1 cellular context compared by ENCODE assay signal in the genomic region with DNA sequence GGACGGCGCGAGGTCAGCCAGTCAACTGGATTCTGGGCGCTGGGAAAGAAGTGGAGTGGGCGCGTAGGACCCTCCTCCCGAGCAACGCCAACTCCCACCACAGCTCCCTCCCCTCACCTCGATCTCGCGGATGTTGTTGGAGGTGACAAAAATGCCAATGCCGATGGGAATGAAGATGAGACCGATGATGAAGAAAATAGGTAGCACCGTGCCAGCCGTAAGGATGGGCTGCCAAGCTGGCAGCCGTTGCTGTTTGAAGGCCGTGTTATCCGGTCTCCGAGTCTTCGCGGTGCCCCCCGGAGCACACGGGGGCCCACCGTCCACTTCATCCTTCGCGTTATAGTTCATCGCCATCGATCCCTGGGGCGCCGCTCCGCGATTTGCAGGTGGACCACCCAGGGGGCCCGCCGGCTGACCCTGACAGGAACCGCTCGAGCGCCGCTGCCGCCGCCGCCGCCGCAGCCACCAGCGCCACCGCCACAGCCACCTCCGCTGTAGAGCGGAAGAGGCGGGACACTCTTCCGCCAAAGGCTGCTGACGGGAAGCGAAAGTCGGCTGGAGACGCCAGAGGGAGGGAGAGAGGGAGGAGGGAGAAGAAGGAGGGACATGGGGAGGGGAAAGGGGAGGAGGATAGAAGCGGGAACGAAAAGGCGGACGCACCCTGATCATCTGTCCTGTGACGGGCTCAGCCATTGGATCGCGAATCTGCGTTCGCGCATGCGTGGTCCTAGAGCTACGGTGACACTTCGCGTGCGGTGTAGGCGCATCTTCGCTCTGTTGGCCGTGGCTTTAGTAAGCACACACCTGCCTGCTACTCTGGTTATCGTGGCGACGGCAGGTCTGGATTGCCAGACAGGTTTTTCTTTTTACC.
TF ChIP-seq lines count a peak whose summit lies in the region.

A gene (minus strand): TSS at position 508 of the 871 bp plus-strand sequence. CDS start 154 bp downstream, at position 354.

TF ChIP-seq in HepG2, 621 proteins besides CTCF, POLR2A, EP300 and RAD21 (continued from another document and continues in another):
- TF ChIP-seq, protein P1, sequence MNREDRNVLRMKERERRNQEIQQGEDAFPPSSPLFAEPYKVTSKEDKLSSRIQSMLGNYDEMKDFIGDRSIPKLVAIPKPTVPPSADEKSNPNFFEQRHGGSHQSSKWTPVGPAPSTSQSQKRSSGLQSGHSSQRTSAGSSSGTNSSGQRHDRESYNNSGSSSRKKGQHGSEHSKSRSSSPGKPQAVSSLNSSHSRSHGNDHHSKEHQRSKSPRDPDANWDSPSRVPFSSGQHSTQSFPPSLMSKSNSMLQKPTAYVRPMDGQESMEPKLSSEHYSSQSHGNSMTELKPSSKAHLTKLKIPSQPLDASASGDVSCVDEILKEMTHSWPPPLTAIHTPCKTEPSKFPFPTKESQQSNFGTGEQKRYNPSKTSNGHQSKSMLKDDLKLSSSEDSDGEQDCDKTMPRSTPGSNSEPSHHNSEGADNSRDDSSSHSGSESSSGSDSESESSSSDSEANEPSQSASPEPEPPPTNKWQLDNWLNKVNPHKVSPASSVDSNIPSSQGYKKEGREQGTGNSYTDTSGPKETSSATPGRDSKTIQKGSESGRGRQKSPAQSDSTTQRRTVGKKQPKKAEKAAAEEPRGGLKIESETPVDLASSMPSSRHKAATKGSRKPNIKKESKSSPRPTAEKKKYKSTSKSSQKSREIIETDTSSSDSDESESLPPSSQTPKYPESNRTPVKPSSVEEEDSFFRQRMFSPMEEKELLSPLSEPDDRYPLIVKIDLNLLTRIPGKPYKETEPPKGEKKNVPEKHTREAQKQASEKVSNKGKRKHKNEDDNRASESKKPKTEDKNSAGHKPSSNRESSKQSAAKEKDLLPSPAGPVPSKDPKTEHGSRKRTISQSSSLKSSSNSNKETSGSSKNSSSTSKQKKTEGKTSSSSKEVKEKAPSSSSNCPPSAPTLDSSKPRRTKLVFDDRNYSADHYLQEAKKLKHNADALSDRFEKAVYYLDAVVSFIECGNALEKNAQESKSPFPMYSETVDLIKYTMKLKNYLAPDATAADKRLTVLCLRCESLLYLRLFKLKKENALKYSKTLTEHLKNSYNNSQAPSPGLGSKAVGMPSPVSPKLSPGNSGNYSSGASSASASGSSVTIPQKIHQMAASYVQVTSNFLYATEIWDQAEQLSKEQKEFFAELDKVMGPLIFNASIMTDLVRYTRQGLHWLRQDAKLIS (CRISPR knock-in tag; IDR thresholded peaks at IDR 0.05): no peak
- TF ChIP-seq, protein P2, sequence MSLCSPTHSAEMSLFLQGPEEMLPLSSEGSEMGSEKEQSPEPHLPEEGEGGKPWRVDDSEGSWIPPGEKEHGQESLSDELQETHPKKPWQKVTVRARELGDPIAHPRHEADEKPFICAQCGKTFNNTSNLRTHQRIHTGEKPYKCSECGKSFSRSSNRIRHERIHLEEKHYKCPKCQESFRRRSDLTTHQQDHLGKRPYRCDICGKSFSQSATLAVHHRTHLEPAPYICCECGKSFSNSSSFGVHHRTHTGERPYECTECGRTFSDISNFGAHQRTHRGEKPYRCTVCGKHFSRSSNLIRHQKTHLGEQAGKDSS (CRISPR knock-in tag; IDR thresholded peaks at IDR 0.05; ENCODE audit: borderline replicate concordance, low read depth): peak; percentile 62; the same call in 1 of the 2 replicates
- TF ChIP-seq MXI1 (IDR thresholded peaks at IDR 0.05; ENCODE audit: borderline replicate concordance, low read depth, low read length) (peak; percentile 80; the same call in 1 of the 3 replicates), SRSF1 (optimal IDR thresholded peaks at IDR 0.05; ENCODE audit: low read depth, low read length) (no peak), ZNF790 (CRISPR knock-in tag; IDR thresholded peaks at IDR 0.05; ENCODE audit: borderline replicate concordance) (peak; percentile 75; the same call in 1 of the 2 replicates), RFX3 (CRISPR knock-in tag; IDR thresholded peaks at IDR 0.05) (no peak), MIXL1 (CRISPR knock-in tag; IDR thresholded peaks at IDR 0.05) (peak; percentile 31; the same call in 1 of the 2 replicates), ZNF572 (CRISPR knock-in tag; IDR thresholded peaks at IDR 0.05) (no peak), KDM5B (CRISPR knock-in tag; IDR thresholded peaks at IDR 0.05; ENCODE audit: borderline replicate concordance) (peak; percentile 65; the same call in 1 of the 2 replicates), SIX4 (CRISPR knock-in tag; IDR thresholded peaks at IDR 0.05) (no peak), ZNF543 (CRISPR knock-in tag; IDR thresholded peaks at IDR 0.05) (peak; percentile 72), ZNF761 (CRISPR knock-in tag; conservative IDR thresholded peaks at IDR 0.05) (peak; percentile 74; the same call in 1 of the 2 replicates), MEIS2 (CRISPR knock-in tag; IDR thresholded peaks at IDR 0.05) (0 out of 2 replicates have a peak, but pooled peaks have one; percentile 43), KLF12 (CRISPR knock-in tag; IDR thresholded peaks at IDR 0.05; ENCODE audit: borderline replicate concordance) (no peak; the same call in 1 of the 2 replicates), ARNT2 (CRISPR knock-in tag; IDR thresholded peaks at IDR 0.05; ENCODE audit: low read depth) (peak; percentile 77), ZNF124 (CRISPR knock-in tag; IDR thresholded peaks at IDR 0.05) (peak; percentile 54), SP140L (CRISPR knock-in tag; IDR thresholded peaks at IDR 0.05; ENCODE audit: borderline replicate concordance) (no peak), FOXA1 (IDR thresholded peaks at IDR 0.05) (no peak), FOXA1 (CRISPR knock-in tag; IDR thresholded peaks at IDR 0.05) (peak; percentile 21; the same call in 1 of the 2 replicates)
- TF ChIP-seq, protein P3, sequence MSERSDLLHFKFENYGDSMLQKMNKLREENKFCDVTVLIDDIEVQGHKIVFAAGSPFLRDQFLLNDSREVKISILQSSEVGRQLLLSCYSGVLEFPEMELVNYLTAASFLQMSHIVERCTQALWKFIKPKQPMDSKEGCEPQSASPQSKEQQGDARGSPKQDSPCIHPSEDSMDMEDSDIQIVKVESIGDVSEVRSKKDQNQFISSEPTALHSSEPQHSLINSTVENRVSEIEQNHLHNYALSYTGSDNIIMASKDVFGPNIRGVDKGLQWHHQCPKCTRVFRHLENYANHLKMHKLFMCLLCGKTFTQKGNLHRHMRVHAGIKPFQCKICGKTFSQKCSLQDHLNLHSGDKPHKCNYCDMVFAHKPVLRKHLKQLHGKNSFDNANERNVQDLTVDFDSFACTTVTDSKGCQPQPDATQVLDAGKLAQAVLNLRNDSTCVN (CRISPR knock-in tag; IDR thresholded peaks at IDR 0.05; ENCODE audit: borderline replicate concordance): 0 out of 2 replicates have a peak, but pooled peaks have one; percentile 79
- TF ChIP-seq, protein P4, sequence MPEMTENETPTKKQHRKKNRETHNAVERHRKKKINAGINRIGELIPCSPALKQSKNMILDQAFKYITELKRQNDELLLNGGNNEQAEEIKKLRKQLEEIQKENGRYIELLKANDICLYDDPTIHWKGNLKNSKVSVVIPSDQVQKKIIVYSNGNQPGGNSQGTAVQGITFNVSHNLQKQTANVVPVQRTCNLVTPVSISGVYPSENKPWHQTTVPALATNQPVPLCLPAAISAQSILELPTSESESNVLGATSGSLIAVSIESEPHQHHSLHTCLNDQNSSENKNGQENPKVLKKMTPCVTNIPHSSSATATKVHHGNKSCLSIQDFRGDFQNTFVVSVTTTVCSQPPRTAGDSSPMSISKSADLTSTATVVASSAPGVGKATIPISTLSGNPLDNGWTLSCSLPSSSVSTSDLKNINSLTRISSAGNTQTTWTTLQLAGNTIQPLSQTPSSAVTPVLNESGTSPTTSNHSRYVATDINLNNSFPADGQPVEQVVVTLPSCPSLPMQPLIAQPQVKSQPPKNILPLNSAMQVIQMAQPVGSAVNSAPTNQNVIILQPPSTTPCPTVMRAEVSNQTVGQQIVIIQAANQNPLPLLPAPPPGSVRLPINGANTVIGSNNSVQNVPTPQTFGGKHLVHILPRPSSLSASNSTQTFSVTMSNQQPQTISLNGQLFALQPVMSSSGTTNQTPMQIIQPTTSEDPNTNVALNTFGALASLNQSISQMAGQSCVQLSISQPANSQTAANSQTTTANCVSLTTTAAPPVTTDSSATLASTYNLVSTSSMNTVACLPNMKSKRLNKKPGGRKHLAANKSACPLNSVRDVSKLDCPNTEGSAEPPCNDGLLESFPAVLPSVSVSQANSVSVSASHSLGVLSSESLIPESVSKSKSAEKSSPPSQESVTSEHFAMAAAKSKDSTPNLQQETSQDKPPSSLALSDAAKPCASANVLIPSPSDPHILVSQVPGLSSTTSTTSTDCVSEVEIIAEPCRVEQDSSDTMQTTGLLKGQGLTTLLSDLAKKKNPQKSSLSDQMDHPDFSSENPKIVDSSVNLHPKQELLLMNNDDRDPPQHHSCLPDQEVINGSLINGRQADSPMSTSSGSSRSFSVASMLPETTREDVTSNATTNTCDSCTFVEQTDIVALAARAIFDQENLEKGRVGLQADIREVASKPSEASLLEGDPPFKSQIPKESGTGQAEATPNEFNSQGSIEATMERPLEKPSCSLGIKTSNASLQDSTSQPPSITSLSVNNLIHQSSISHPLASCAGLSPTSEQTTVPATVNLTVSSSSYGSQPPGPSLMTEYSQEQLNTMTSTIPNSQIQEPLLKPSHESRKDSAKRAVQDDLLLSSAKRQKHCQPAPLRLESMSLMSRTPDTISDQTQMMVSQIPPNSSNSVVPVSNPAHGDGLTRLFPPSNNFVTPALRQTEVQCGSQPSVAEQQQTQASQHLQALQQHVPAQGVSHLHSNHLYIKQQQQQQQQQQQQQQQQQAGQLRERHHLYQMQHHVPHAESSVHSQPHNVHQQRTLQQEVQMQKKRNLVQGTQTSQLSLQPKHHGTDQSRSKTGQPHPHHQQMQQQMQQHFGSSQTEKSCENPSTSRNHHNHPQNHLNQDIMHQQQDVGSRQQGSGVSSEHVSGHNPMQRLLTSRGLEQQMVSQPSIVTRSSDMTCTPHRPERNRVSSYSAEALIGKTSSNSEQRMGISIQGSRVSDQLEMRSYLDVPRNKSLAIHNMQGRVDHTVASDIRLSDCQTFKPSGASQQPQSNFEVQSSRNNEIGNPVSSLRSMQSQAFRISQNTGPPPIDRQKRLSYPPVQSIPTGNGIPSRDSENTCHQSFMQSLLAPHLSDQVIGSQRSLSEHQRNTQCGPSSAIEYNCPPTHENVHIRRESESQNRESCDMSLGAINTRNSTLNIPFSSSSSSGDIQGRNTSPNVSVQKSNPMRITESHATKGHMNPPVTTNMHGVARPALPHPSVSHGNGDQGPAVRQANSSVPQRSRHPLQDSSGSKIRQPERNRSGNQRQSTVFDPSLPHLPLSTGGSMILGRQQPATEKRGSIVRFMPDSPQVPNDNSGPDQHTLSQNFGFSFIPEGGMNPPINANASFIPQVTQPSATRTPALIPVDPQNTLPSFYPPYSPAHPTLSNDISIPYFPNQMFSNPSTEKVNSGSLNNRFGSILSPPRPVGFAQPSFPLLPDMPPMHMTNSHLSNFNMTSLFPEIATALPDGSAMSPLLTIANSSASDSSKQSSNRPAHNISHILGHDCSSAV (CRISPR knock-in tag; IDR thresholded peaks at IDR 0.05; ENCODE audit: borderline replicate concordance): no peak
- TF ChIP-seq, protein P5, sequence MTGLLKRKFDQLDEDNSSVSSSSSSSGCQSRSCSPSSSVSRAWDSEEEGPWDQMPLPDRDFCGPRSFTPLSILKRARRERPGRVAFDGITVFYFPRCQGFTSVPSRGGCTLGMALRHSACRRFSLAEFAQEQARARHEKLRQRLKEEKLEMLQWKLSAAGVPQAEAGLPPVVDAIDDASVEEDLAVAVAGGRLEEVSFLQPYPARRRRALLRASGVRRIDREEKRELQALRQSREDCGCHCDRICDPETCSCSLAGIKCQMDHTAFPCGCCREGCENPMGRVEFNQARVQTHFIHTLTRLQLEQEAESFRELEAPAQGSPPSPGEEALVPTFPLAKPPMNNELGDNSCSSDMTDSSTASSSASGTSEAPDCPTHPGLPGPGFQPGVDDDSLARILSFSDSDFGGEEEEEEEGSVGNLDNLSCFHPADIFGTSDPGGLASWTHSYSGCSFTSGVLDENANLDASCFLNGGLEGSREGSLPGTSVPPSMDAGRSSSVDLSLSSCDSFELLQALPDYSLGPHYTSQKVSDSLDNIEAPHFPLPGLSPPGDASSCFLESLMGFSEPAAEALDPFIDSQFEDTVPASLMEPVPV (CRISPR knock-in tag; IDR thresholded peaks at IDR 0.05): peak; percentile 51
- TF ChIP-seq, protein P6, sequence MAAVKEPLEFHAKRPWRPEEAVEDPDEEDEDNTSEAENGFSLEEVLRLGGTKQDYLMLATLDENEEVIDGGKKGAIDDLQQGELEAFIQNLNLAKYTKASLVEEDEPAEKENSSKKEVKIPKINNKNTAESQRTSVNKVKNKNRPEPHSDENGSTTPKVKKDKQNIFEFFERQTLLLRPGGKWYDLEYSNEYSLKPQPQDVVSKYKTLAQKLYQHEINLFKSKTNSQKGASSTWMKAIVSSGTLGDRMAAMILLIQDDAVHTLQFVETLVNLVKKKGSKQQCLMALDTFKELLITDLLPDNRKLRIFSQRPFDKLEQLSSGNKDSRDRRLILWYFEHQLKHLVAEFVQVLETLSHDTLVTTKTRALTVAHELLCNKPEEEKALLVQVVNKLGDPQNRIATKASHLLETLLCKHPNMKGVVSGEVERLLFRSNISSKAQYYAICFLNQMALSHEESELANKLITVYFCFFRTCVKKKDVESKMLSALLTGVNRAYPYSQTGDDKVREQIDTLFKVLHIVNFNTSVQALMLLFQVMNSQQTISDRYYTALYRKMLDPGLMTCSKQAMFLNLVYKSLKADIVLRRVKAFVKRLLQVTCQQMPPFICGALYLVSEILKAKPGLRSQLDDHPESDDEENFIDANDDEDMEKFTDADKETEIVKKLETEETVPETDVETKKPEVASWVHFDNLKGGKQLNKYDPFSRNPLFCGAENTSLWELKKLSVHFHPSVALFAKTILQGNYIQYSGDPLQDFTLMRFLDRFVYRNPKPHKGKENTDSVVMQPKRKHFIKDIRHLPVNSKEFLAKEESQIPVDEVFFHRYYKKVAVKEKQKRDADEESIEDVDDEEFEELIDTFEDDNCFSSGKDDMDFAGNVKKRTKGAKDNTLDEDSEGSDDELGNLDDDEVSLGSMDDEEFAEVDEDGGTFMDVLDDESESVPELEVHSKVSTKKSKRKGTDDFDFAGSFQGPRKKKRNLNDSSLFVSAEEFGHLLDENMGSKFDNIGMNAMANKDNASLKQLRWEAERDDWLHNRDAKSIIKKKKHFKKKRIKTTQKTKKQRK (IDR thresholded peaks at IDR 0.05; ENCODE audit: low read length): no peak
- TF ChIP-seq, protein P7, sequence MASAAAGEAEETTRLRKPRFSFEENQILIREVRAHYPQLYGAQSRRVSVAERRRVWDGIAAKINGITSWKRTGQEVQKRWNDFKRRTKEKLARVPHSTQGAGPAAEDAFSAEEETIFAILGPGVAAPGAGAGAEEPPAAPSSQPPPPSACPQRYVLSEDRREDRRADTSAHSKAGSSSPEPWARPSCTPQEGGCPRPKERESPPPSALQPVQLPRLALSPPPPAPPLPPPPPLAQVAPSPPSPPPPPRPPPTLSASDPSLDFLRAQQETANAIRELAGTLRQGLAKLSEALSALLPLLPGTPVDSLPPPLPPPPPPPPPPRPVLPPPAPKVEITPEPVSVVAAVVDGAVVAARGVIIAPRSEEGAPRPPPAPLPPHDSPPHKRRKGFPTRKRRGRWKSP (CRISPR knock-in tag; IDR thresholded peaks at IDR 0.05): peak; percentile 69; the same call in 1 of the 2 replicates
